In the genomic region with DNA sequence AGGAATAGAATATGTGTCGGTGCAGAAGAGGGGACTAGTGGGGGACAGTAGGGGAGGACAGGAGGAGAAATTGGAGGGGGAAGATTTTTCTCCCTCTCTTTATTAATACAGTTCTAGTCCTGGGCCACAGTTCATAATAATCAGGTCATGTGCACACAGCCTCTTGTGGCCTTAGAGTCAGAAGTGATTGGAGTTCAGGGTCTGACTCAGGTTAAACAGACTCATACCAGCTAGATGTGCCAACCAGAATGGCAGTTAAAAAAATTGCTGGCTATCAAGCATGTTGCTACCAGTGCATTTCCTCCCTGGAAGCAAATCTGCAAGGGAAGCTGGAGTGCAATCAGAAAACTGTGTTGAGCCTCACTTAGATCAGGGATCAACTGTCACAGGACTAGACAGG, we compare ENCODE assay signal across 18 cellular contexts.
DNase-seq lines count a peak whose midpoint lies in the region; TF ChIP-seq lines count a peak whose summit lies in the region.
"Had no signal": no experiment of that assay in that cellular context is flagged by ENCODE, and none has a peak within 500 bp of the region (broad histone marks: within the 10 kb centered on the region; RNA-seq: fewer than 3 reads in every experiment).

No MANE protein-coding gene starts in this region.

- no peak overlapping the region for H3K4me3 Mint-ChIP-seq in progenitor cell of endocrine pancreas (ENCODE audit: low read depth)
- H3K4me3 Mint-ChIP-seq: activated naive CD4-positive, alpha-beta T cell treated with anti-CD3 and anti-CD28 coated beads for 36 hours; CD8-positive, alpha-beta memory T cell; central memory CD8-positive, alpha-beta T cell; T-cell had no signal

- DNase-seq in A172 (ENCODE audit: low spot score): peak; percentile 64
- peak; percentile 64 for DNase-seq in NCI-H226
- DNase-seq in caudate nucleus (lab: John Stamatoyannopoulos, UW): no peak
- DNase-seq in myocyte (ENCODE audit: low read depth): peak; percentile 18
- DNase-seq in progenitor cell of endocrine pancreas (ENCODE audit: low spot score, unreplicated experiment): no peak
- DNase-seq in activated effector memory CD4-positive, alpha-beta T cell treated with Interleukin-2 at 50 U/mL for 16 hours: no peak
- no peak for DNase-seq in OCI-M2 (lab: John Stamatoyannopoulos, UW; ENCODE audit: unreplicated experiment)
- no peak for DNase-seq in NCI-H446 (lab: John Stamatoyannopoulos, UW)
- DNase-seq: activated CD4-positive, CD25-positive, alpha-beta regulatory T cell; activated naive CD4-positive, alpha-beta T cell treated with anti-CD3 and anti-CD28 coated beads for 36 hours; CD8-positive, alpha-beta memory T cell; GDM1; islet precursor cell; NCI-H187; NCI-H524; stimulated activated CD4-positive, alpha-beta T cell treated with anti-CD3 and anti-CD28 coated beads, Interleukin-12 subunit alpha, Interleukin-12 subunit beta, amount 100 ng/mL, for 4 hours; T-cell had no signal

- no peaks in the 10 kb centered on the region for H3K27me3 Mint-ChIP-seq in progenitor cell of endocrine pancreas

- H3K4me1 Mint-ChIP-seq in progenitor cell of endocrine pancreas (ENCODE audit: low read depth): peaks cover 8% of the 10 kb centered on the region
- H3K4me1 Mint-ChIP-seq: CD8-positive, alpha-beta memory T cell; central memory CD8-positive, alpha-beta T cell; T-cell had no signal

- no peaks in the 10 kb centered on the region for H3K9me3 Mint-ChIP-seq in progenitor cell of endocrine pancreas (ENCODE audit: low read depth)
- H3K9me3 Mint-ChIP-seq: activated naive CD4-positive, alpha-beta T cell treated with anti-CD3 and anti-CD28 coated beads for 36 hours; central memory CD8-positive, alpha-beta T cell; T-cell had no signal

- H3K27ac Mint-ChIP-seq in progenitor cell of endocrine pancreas: no peak overlapping the region
- H3K27ac Mint-ChIP-seq: activated naive CD4-positive, alpha-beta T cell treated with anti-CD3 and anti-CD28 coated beads for 36 hours; CD8-positive, alpha-beta memory T cell; T-cell had no signal

- H3K27ac ChIP-seq in caudate nucleus (ENCODE audit: low read depth, low read length): peak overlapping the region; percentile 19

- TF ChIP-seq CTCF in progenitor cell of endocrine pancreas (IDR thresholded peaks at IDR 0.05; ENCODE audit: unreplicated experiment): no peak

- H3K36me3 Mint-ChIP-seq in progenitor cell of endocrine pancreas (ENCODE audit: insufficient read depth): no peaks in the 10 kb centered on the region
- H3K36me3 Mint-ChIP-seq: CD8-positive, alpha-beta memory T cell; T-cell had no signal

Comparison
In these comparisons a context has a peak if more than half of its experiments do, and no peak if none do; other contexts are left out.
1. DNase-seq: peak in A172 (single experiment), NCI-H226 (single experiment) and myocyte (single experiment); none in caudate nucleus (0 of 61), progenitor cell of endocrine pancreas (single experiment), activated effector memory CD4-positive, alpha-beta T cell treated with Interleukin-2 at 50 U/mL for 16 hours (single experiment), OCI-M2 (single experiment) and NCI-H446 (0 of 2).